In genomic region chr3:178795349-178795748, GRCh38 we compare ENCODE assay signal across 17 cellular contexts.
A peak's percentile ranks its signal among the peaks of the same experiment; 100 is the strongest.
DNase-seq lines count a peak whose midpoint lies in the region; ATAC-seq, FAIRE-seq and TF ChIP-seq lines count a peak whose summit lies in the region.
"Had no signal": no experiment of that assay in that cellular context is flagged by ENCODE, and none has a peak within 500 bp of the region (broad histone marks: within the 10 kb centered on the region; RNA-seq: fewer than 3 reads in every experiment).

No MANE protein-coding gene starts in this region.

- no peak overlapping the region for H3K14ac ChIP-seq in H1 (ENCODE audit: insufficient read length)

- no peak for TF ChIP-seq POLR2A in H1 (IDR thresholded peaks at IDR 0.05; ENCODE audit: control extremely low read depth in 1 of 2, low read depth in 2 of 2, low read length in 2 of 2)

- H3K9ac ChIP-seq in H1 (replicated peaks in 1 of 4; ENCODE audit: extremely low read depth in 1 of 4, low read depth in 3 of 4, low read length in 3 of 4) (no peak overlapping the region), mesendoderm (ENCODE audit: low read length) (no peak overlapping the region)
- H3K9ac ChIP-seq: GM23248 had no signal

- no peak overlapping the region for H2BK5ac ChIP-seq in H1 (ENCODE audit: low read depth, low read length)
- no peak overlapping the region for H2BK5ac ChIP-seq in mesendoderm (ENCODE audit: low read length)

- H3K27ac ChIP-seq in H1 (ENCODE audit: low read depth, low read length) (no peak overlapping the region), mesendoderm (ENCODE audit: low read depth, low read length) (no peak overlapping the region), heart right ventricle (no peak overlapping the region), psoas muscle (no peak overlapping the region)
- H3K27ac ChIP-seq: GM23248, Peyer's patch had no signal

- no peak overlapping the region for H2BK120ac ChIP-seq in H1 (replicated peaks; ENCODE audit: low read depth, low read length)
- no peak overlapping the region for H2BK120ac ChIP-seq in mesendoderm (ENCODE audit: low read depth, low read length)

- H2AFZ ChIP-seq in H1 (ENCODE audit: low read length), result no peak overlapping the region
- H2AFZ ChIP-seq: GM23248 had no signal

- WGBS in H1 (ENCODE audit: extremely low coverage in 1 of 2, insufficient coverage in 1 of 2, insufficient read length in 1 of 2, insufficient replicate concordance in 2 of 2, low coverage in 1 of 2, low lambda C conversion rate in 2 of 2, missing lambda C conversion rate in 1 of 2), 2 experiments, result 79% methylated on average over 2 of the region's 2 CpGs; no CpG with 5 or more reads in 1 of the 2 experiments
- WGBS in mesendoderm (ENCODE audit: extremely low coverage, insufficient coverage, low lambda C conversion rate), result no CpG with 5 or more reads among the region's 2 CpGs
- WGBS in heart right ventricle, 2 donors, result 69 to 79% methylated on average over 2 of the region's 2 CpGs
- 70 to 79% (median 71%) methylated on average over 2 of the region's 2 CpGs for WGBS in psoas muscle, 3 donors

- H3K56ac ChIP-seq in H1 (replicated peaks; ENCODE audit: insufficient read length, low read depth, low read length), result no peak overlapping the region
- H3K56ac ChIP-seq in mesendoderm (ENCODE audit: low read length), result no peak overlapping the region

- POLR2A ChIA-PET in H1 (lab: Charles Lee; ENCODE audit: partially characterized antibody), result no interaction called here

- H2BK15ac ChIP-seq in H1 (ENCODE audit: low read length), result no peak overlapping the region
- no peak overlapping the region for H2BK15ac ChIP-seq in mesendoderm (replicated peaks; ENCODE audit: low read depth)

- H3K23ac ChIP-seq in H1 (ENCODE audit: insufficient read length) (no peak overlapping the region), mesendoderm (ENCODE audit: low read length) (no peak overlapping the region)

- H2AK5ac ChIP-seq in H1 (ENCODE audit: low read depth, low read length), result no peak overlapping the region
- H2AK5ac ChIP-seq in mesendoderm (ENCODE audit: low read length), result no peak overlapping the region

- H3K79me1 ChIP-seq in H1 (ENCODE audit: low read depth, low read length), result 0 out of 2 replicates have a peak, but pooled peaks cover 3% of the 10 kb centered on the region
- H3K79me1 ChIP-seq in mesendoderm (ENCODE audit: low read length), result no peaks in the 10 kb centered on the region

- no peaks in the 10 kb centered on the region for H3K36me3 ChIP-seq in H1 (ENCODE audit: control insufficient read depth in 2 of 4, insufficient read depth in 4 of 4, low read length in 3 of 4)
- H3K36me3 ChIP-seq in mesendoderm (ENCODE audit: control insufficient read depth, insufficient read depth, low read length), result no peaks in the 10 kb centered on the region
- H3K36me3 ChIP-seq in heart right ventricle, result no peaks in the 10 kb centered on the region
- no peaks in the 10 kb centered on the region for H3K36me3 ChIP-seq in psoas muscle (ENCODE audit: insufficient read depth in 1 of 2, low read depth in 1 of 2)
- H3K36me3 ChIP-seq: Peyer's patch had no signal

- no peak overlapping the region for H4K91ac ChIP-seq in H1 (replicated peaks; ENCODE audit: insufficient read length, low read length)

- peak; percentile 19 for DNase-seq in D721Med (ENCODE audit: insufficient read length, low spot score)
- DNase-seq in NCI-H82 treated with DMSO at 0.1 percent for 48 hours (lab: John Stamatoyannopoulos, UW; ENCODE audit: unreplicated experiment), result peak; percentile 82
- peak in 1 of 2 experiments; percentile 9 for DNase-seq in H1 (ENCODE audit: low read depth in 1 of 2, low spot score in 2 of 2)
- peak; percentile 78 for DNase-seq in mesendoderm
- no peak for DNase-seq in heart right ventricle
- DNase-seq in NCI-H748 treated with DMSO at 0.1 percent for 48 hours (lab: John Stamatoyannopoulos, UW), result no peak
- no peak for DNase-seq in psoas muscle
- DNase-seq in pons (ENCODE audit: low spot score), result no peak
- DNase-seq: 8988T, DMS79 treated with DMSO at 0.1 percent for 48 hours, GM23248, MM.1S, NCI-H1092, NCI-H1694, Peyer's patch had no signal

- H4K20me1 ChIP-seq in H1 (replicated peaks in 1 of 2; ENCODE audit: control insufficient read depth in 1 of 2, insufficient read depth in 2 of 2, low read length in 2 of 2), result peaks cover 0 to 2% of the 10 kb centered on the region in 2 experiments

- H4K5ac ChIP-seq in H1 (ENCODE audit: insufficient read length, low read depth, low read length) (no peak overlapping the region), mesendoderm (ENCODE audit: low read length) (no peak overlapping the region)

- peak; percentile 59 to 67 for TF ChIP-seq RAD21 in H1 (IDR thresholded peaks at IDR 0.05 in 1 of 2, conservative IDR thresholded peaks at IDR 0.05 in 1 of 2; ENCODE audit: low read depth in 2 of 2, low read length in 2 of 2)

- no peak for ATAC-seq in heart right ventricle
- ATAC-seq in psoas muscle, result no peak

- no peak overlapping the region for H3K4me2 ChIP-seq in H1 (ENCODE audit: insufficient read depth in 1 of 2, low read depth in 2 of 2, low read length in 2 of 2)
- H3K4me2 ChIP-seq in mesendoderm (ENCODE audit: low read length), result no peak overlapping the region

- TF ChIP-seq CTCF in D721Med (IDR thresholded peaks at IDR 0.05; ENCODE audit: insufficient read depth, missing control alignments) (no peak), H1 (IDR thresholded peaks at IDR 0.05; ENCODE audit: control extremely low read depth in 1 of 3, insufficient read depth in 1 of 3, low read depth in 1 of 3, low read length in 3 of 3) (peak in 2 of 3 experiments; percentile 32 to 39; a peak in 2 of 4 replicates), heart right ventricle (IDR thresholded peaks at IDR 0.05) (no peak), psoas muscle (IDR thresholded peaks at IDR 0.05) (no peak)

- no peak overlapping the region for H3K18ac ChIP-seq in H1 (ENCODE audit: extremely low read depth, low read length)
- H3K18ac ChIP-seq in mesendoderm (ENCODE audit: low read length), result no peak overlapping the region

- no peak for FAIRE-seq in D721Med (lab: Jason Lieb, UNC)
- FAIRE-seq in H1 (lab: Jason Lieb, UNC), result no peak
- FAIRE-seq: G401.6, GM19239 had no signal

- H3K4me1 ChIP-seq in H1 (replicated peaks in 1 of 4; ENCODE audit: control insufficient read depth in 3 of 4, insufficient read depth in 4 of 4, low read length in 3 of 4), result no peaks in the 10 kb centered on the region; a peak in 1 of 7 replicates
- H3K4me1 ChIP-seq in mesendoderm (ENCODE audit: control insufficient read depth, low read depth, low read length), result no peaks in the 10 kb centered on the region
- H3K4me1 ChIP-seq in heart right ventricle, result no peaks in the 10 kb centered on the region
- no peaks in the 10 kb centered on the region for H3K4me1 ChIP-seq in psoas muscle
- H3K4me1 ChIP-seq: Peyer's patch had no signal

- CTCF ChIA-PET in H1 (lab: Charles Lee; ENCODE audit: partially characterized antibody), result interaction anchor here (0.6 to 1.6 kb wide), 2 partner anchors 82 to 527 kb away, joined by 3 to 4 read pairs; no protein-coding TSS in a partner anchor

- no peaks in the 10 kb centered on the region for H3K23me2 ChIP-seq in H1 (ENCODE audit: low read depth, low read length)

- H4K8ac ChIP-seq in H1 (ENCODE audit: extremely low read depth, insufficient read depth, low read length) (no peak overlapping the region), mesendoderm (ENCODE audit: low read depth, low read length) (no peak overlapping the region)

- H3K27me3 ChIP-seq in H1 (replicated peaks in 1 of 4; ENCODE audit: control insufficient read depth in 3 of 4, extremely low read depth in 1 of 4, insufficient read depth in 3 of 4, low read length in 3 of 4) (no peaks in the 10 kb centered on the region), mesendoderm (ENCODE audit: insufficient read depth, low read length, poor library complexity) (no peaks in the 10 kb centered on the region), heart right ventricle (no peaks in the 10 kb centered on the region), psoas muscle (ENCODE audit: insufficient read depth in 3 of 3, low read length in 2 of 3) (no peaks in the 10 kb centered on the region)
- H3K27me3 ChIP-seq: Peyer's patch had no signal

- no peak overlapping the region for H2BK20ac ChIP-seq in H1 (ENCODE audit: low read length)

- H3K9me3 ChIP-seq in H1 (ENCODE audit: insufficient read depth in 2 of 2, low read depth in 1 of 2, low read length in 1 of 2), result no peaks in the 10 kb centered on the region
- peaks cover 0 to 28% (median 5%) of the 10 kb centered on the region in 11 donors for H3K9me3 ChIP-seq in heart right ventricle
- H3K9me3 ChIP-seq in psoas muscle, result no peaks in the 10 kb centered on the region
- H3K9me3 ChIP-seq: Peyer's patch had no signal

- H3K4me3 ChIP-seq in H1 (ENCODE audit: extremely low read depth in 1 of 4, insufficient read depth in 2 of 4, low read depth in 3 of 4, low read length in 4 of 4) (no peak overlapping the region), mesendoderm (ENCODE audit: low read length) (no peak overlapping the region), heart right ventricle (no peak overlapping the region), psoas muscle (no peak overlapping the region)
- H3K4me3 ChIP-seq: GM23248, Peyer's patch had no signal

- H3K4ac ChIP-seq in H1 (replicated peaks; ENCODE audit: insufficient read length, low read depth, low read length), result no peak overlapping the region
- H3K4ac ChIP-seq in mesendoderm (ENCODE audit: low read depth, low read length), result no peak overlapping the region

- H3K79me2 ChIP-seq in H1 (ENCODE audit: control insufficient read depth in 1 of 2, insufficient read depth in 2 of 2, low read length in 2 of 2) (no peaks in the 10 kb centered on the region), mesendoderm (ENCODE audit: control insufficient read depth, insufficient read depth, low read length) (no peaks in the 10 kb centered on the region)

- no peak for TF ChIP-seq EP300 in H1 (IDR thresholded peaks at IDR 0.05; ENCODE audit: borderline replicate concordance in 1 of 2, low read depth in 2 of 2, low read length in 2 of 2)

- no peak overlapping the region for H2BK12ac ChIP-seq in H1 (ENCODE audit: low read depth, low read length)

- intact Hi-C loops in heart right ventricle (cut with DNase I), result no loop called here
- intact Hi-C loops in psoas muscle (cut with DNase I), result no loop called here

TF ChIP-seq in H1, 55 proteins besides CTCF, POLR2A, EP300 and RAD21:
- TF ChIP-seq TEAD4 (IDR thresholded peaks at IDR 0.05; ENCODE audit: low read depth, low read length) (peak; percentile 60; the same call in 1 of the 2 replicates), NRF1 (IDR thresholded peaks at IDR 0.05; ENCODE audit: low read depth, low read length) (no peak), MAX (IDR thresholded peaks at IDR 0.05) (no peak)
TF ChIP-seq in H1: peak in this region for 1.

Comparison
In these comparisons a context has a peak if more than half of its experiments do, and no peak if none do; other contexts are left out.
1. DNase-seq: peak in D721Med (single experiment), NCI-H82 treated with DMSO at 0.1 percent for 48 hours (single experiment) and mesendoderm (single experiment); none in heart right ventricle (0 of 2), NCI-H748 treated with DMSO at 0.1 percent for 48 hours (single experiment), psoas muscle (0 of 2) and pons (single experiment).
2. CTCF ChIP-seq: peak in H1 (2 of 3); none in D721Med (single experiment), heart right ventricle (0 of 9) and psoas muscle (single experiment).